Comparison of ENCODE assay signal across 9 cellular contexts in genomic region chr4:69170233-69171134, GRCh38. TPM values are rescaled to one million over a fixed set of nuclear protein-coding genes. Genes with fewer than 3 reads are reported as not detected.
DNase-seq lines count a peak whose midpoint lies in the region; ATAC-seq, FAIRE-seq and TF ChIP-seq lines count a peak whose summit lies in the region.
"Not testable (repeated sequence)": the region's sequence is repeated elsewhere in the genome, so short reads cannot be mapped to it uniquely, and the experiment has no call there.
"Had no signal": no experiment of that assay in that cellular context is flagged by ENCODE, and none has a peak within 500 bp of the region (broad histone marks: within the 10 kb centered on the region; RNA-seq: fewer than 3 reads in every experiment).

No MANE protein-coding gene starts in this region.

- H3K9me3 Mint-ChIP-seq in activated naive CD4-positive, alpha-beta T cell treated with anti-CD3 and anti-CD28 coated beads, Interleukin-2, amount 10 ng/mL, durations not matched to agents 7 days and 5 days: not testable (repeated sequence)

- ATAC-seq in GM18861 (IDR thresholded peaks at IDR 0.05; ENCODE audit: unreplicated experiment) (peak; percentile 92), HG02642 (IDR thresholded peaks at IDR 0.05; ENCODE audit: poor library complexity, unreplicated experiment) (peak; percentile 76)
- ATAC-seq in Panc1: not testable (repeated sequence)

- H3K79me2 ChIP-seq in osteoblast (ENCODE audit: insufficient read depth, low read length): not testable (repeated sequence)

- not testable (repeated sequence) for H3K4me3 ChIP-seq in BE2C (ENCODE audit: low read depth, low read length); Panc1 (ENCODE audit: low read depth in 2 of 2, low read length in 2 of 2); osteoblast (ENCODE audit: insufficient read depth, low read length)

- CTCF ChIA-PET in Panc1 (lab: Charles Lee): interaction anchor here (0.6 kb wide), 3 partner anchors 318 to 612 kb away, joined by 3 to 4 read pairs (median 3); no protein-coding TSS in a partner anchor
- CTCF ChIA-PET in activated naive CD4-positive, alpha-beta T cell treated with anti-CD3 and anti-CD28 coated beads, Interleukin-2, amount 10 ng/mL, durations not matched to agents 7 days and 5 days (lab: Charles Lee): interaction anchor here (0.6 to 1.2 kb wide), 5 partner anchors 17 to 687 kb away, joined by 3 to 7 read pairs (median 3); no protein-coding TSS in a partner anchor

- H3K4me2 ChIP-seq in osteoblast (ENCODE audit: insufficient read depth, low read length): not testable (repeated sequence)

- H3K4me1 ChIP-seq in BE2C; Panc1 (ENCODE audit: control insufficient read depth, insufficient read depth, low read length); osteoblast (ENCODE audit: insufficient read depth, low read length): not testable (repeated sequence)

- intact Hi-C loops in Panc1 (cut with micrococcal nuclease; ENCODE audit: unreplicated experiment): loop anchor here (2.0 kb wide), 1 partner anchor 672 kb away; no protein-coding TSS in a partner anchor

- not testable (repeated sequence) for H3K27ac ChIP-seq in Panc1 (ENCODE audit: low read length); osteoblast (ENCODE audit: low read depth, low read length)

- H3K27me3 ChIP-seq in BE2C; Panc1 (ENCODE audit: control insufficient read depth, insufficient read depth, low read length); osteoblast (ENCODE audit: insufficient read depth, low read length): not testable (repeated sequence)

- not testable (repeated sequence) for H3K36me3 ChIP-seq in BE2C; Panc1 (ENCODE audit: control insufficient read depth, insufficient read depth, low read length); osteoblast (ENCODE audit: insufficient read depth, low read length)

- H3K36me3 Mint-ChIP-seq in activated naive CD4-positive, alpha-beta T cell treated with anti-CD3 and anti-CD28 coated beads, Interleukin-2, amount 10 ng/mL, durations not matched to agents 7 days and 5 days: not testable (repeated sequence)

- TF ChIP-seq CTCF in BE2C (IDR thresholded peaks at IDR 0.05; ENCODE audit: low read depth, low read length): peak; percentile 51
- peak; percentile 8; the same call in 1 of the 2 replicates for TF ChIP-seq CTCF in Panc1 (IDR thresholded peaks at IDR 0.05)
- TF ChIP-seq CTCF in osteoblast (IDR thresholded peaks at IDR 0.05; ENCODE audit: extremely low read depth, low read depth, low read length): peak; percentile 47

- DNase-seq in BE2C (peak; percentile 25), LoVo (ENCODE audit: low spot score) (peak; percentile 39), Panc1 (ENCODE audit: low read depth, low spot score) (peak; percentile 7)
- peak; percentile 54 for DNase-seq in activated naive CD4-positive, alpha-beta T cell treated with anti-CD3 and anti-CD28 coated beads, Interleukin-2, amount 10 ng/mL, durations not matched to agents 7 days and 5 days
- not testable (repeated sequence) for DNase-seq in frontal cortex (ENCODE audit: low spot score in 2 of 2); osteoblast (ENCODE audit: insufficient read length, low spot score, missing footprints)

- H3K27me3 Mint-ChIP-seq in activated naive CD4-positive, alpha-beta T cell treated with anti-CD3 and anti-CD28 coated beads, Interleukin-2, amount 10 ng/mL, durations not matched to agents 7 days and 5 days: not testable (repeated sequence)

- H3K27ac Mint-ChIP-seq in activated naive CD4-positive, alpha-beta T cell treated with anti-CD3 and anti-CD28 coated beads, Interleukin-2, amount 10 ng/mL, durations not matched to agents 7 days and 5 days: not testable (repeated sequence)

- POLR2A ChIA-PET in Panc1 (lab: Charles Lee): not testable (repeated sequence)

- not testable (repeated sequence) for H4K20me1 ChIP-seq in osteoblast (ENCODE audit: insufficient read depth, low read length)

- in situ Hi-C loops in Panc1 (cut with HindIII; ENCODE audit: low pct_unique_long_range_greater_than_20kb, low sequenced_read_pairs): not testable (repeated sequence)

- peak; percentile 70 for FAIRE-seq in frontal cortex (lab: Jason Lieb, UNC)

- H3K4me1 Mint-ChIP-seq in activated naive CD4-positive, alpha-beta T cell treated with anti-CD3 and anti-CD28 coated beads, Interleukin-2, amount 10 ng/mL, durations not matched to agents 7 days and 5 days: not testable (repeated sequence)

- H3K4me3 Mint-ChIP-seq in activated naive CD4-positive, alpha-beta T cell treated with anti-CD3 and anti-CD28 coated beads, Interleukin-2, amount 10 ng/mL, durations not matched to agents 7 days and 5 days: not testable (repeated sequence)

- not testable (repeated sequence) for H3K9me3 ChIP-seq in BE2C; Panc1 (ENCODE audit: control insufficient read depth, insufficient read depth, low read depth, low read length); osteoblast (ENCODE audit: low read depth, low read length)

- not testable (repeated sequence) for H2AFZ ChIP-seq in osteoblast (ENCODE audit: low read length)

- BruUV-seq in Panc1 (replicated peaks; lab: Mats Ljungman, UMichigan): not testable (repeated sequence)

RNA-seq across cellular contexts. Expression of gene UGT2B11, which starts 44.1 kb away (rescaled TPM):
- polyA plus RNA-seq in BE2C (2012; ENCODE audit: insufficient read depth, insufficient read length, low read depth): not detected
- total RNA-seq in Panc1 (2021; ENCODE audit: unreplicated experiment): not detected
- not detected for polyA plus RNA-seq in Panc1 (2012; ENCODE audit: insufficient read length)
- not detected for total RNA-seq in frontal cortex
- not detected in 2 replicates for total RNA-seq in osteoblast
- total RNA-seq: right atrium auricular region had no signal
